Comparison of ENCODE assay signal across 8 cellular contexts in genomic region chr17:34378664-34379101, GRCh38. TPM values are rescaled to one million over a fixed set of nuclear protein-coding genes. Genes with fewer than 3 reads are reported as not detected.
A peak's percentile ranks its signal among the peaks of the same experiment; 100 is the strongest.
DNase-seq lines count a peak whose midpoint lies in the region; ATAC-seq, FAIRE-seq and TF ChIP-seq lines count a peak whose summit lies in the region.

No MANE protein-coding gene starts in this region.

- FAIRE-seq in endometrium (lab: Jason Lieb, UNC): peak; percentile 82

- intact Hi-C loops in cardiac septum (cut with DNase I): no loop called here

- H3K4me3 ChIP-seq in GM12875 (ENCODE audit: low read depth, low read length): no peak overlapping the region

- DNase-seq in Kasumi-1 (lab: John Stamatoyannopoulos, UW): peak; percentile 68 to 87
- no peak for DNase-seq in cardiac septum (ENCODE audit: low spot score)
- no peak for DNase-seq in HuH-7 (ENCODE audit: low spot score)
- no peak for DNase-seq in NCI-H1092 (lab: John Stamatoyannopoulos, UW)

- peak; percentile 15; the same call in 1 of the 2 replicates for TF ChIP-seq CTCF in GM12875 (IDR thresholded peaks at IDR 0.05; ENCODE audit: borderline replicate concordance, insufficient read depth, low read depth, low read length)

- peak; percentile 74 for ATAC-seq in GM21423 (IDR thresholded peaks at IDR 0.05; ENCODE audit: unreplicated experiment)
- no peak for ATAC-seq in HG02571 (IDR thresholded peaks at IDR 0.05; ENCODE audit: unreplicated experiment)

RNA-seq across cellular contexts. Expression of gene CCL1, which starts 15.7 kb away (rescaled TPM):
- total RNA-seq in cardiac septum: not detected

RNA-seq across cellular contexts. Expression of gene CCL13, which starts 22.4 kb away (rescaled TPM):
- 0.97 TPM for total RNA-seq in cardiac septum

RNA-seq across cellular contexts. Expression of gene CCL8, which starts 59.4 kb away (rescaled TPM):
- 1.9 TPM for total RNA-seq in cardiac septum

Comparison
In these comparisons a context has a peak if more than half of its experiments do, and no peak if none do; other contexts are left out.
1. DNase-seq: peak in Kasumi-1 (2 of 2); none in cardiac septum (single experiment), HuH-7 (single experiment) and NCI-H1092 (single experiment).